Comparison of ENCODE assay signal across 1 cellular context in genomic region chr6:147016440-147016839, GRCh38.
TF ChIP-seq lines count a peak whose summit lies in the region.

No MANE protein-coding gene starts in this region.

TF ChIP-seq in K562, 482 proteins besides CTCF, POLR2A, EP300 and RAD21:
- TF ChIP-seq RFX7 (CRISPR knock-in tag; IDR thresholded peaks at IDR 0.05) (no peak), ASH1L (IDR thresholded peaks at IDR 0.05; ENCODE audit: borderline replicate concordance, low read depth, partially characterized antibody) (no peak), CBFB (CRISPR knock-in tag; IDR thresholded peaks at IDR 0.05) (no peak), JUND (IDR thresholded peaks at IDR 0.05; ENCODE audit: borderline replicate concordance, low read depth, low read length) (no peak), JUND (tag; IDR thresholded peaks at IDR 0.05; ENCODE audit: borderline replicate concordance, low read depth, low read length) (no peak), ZBTB2 (IDR thresholded peaks at IDR 0.05) (no peak), NR2C2 (CRISPR knock-in tag; IDR thresholded peaks at IDR 0.05) (no peak), NR2C2 (tag; IDR thresholded peaks at IDR 0.05) (no peak), ETS1 (conservative IDR thresholded peaks at IDR 0.05; ENCODE audit: control insufficient read depth, low read depth, low read length) (no peak)
TF ChIP-seq in K562: peak in this region for 0.
